ENCODE assay signal across 19 cellular contexts in genomic region chr6:13420269-13420668, GRCh38.
A peak's percentile ranks its signal among the peaks of the same experiment; 100 is the strongest.
DNase-seq lines count a peak whose midpoint lies in the region; ATAC-seq and TF ChIP-seq lines count a peak whose summit lies in the region.
"Had no signal": no experiment of that assay in that cellular context is flagged by ENCODE, and none has a peak within 500 bp of the region (broad histone marks: within the 10 kb centered on the region; RNA-seq: fewer than 3 reads in every experiment).

No MANE protein-coding gene starts in this region.

- H3K9me3 ChIP-seq in cardiac muscle cell (ENCODE audit: low read depth) (no peaks in the 10 kb centered on the region), fibroblast of lung (ENCODE audit: control insufficient read depth, insufficient read depth, low read depth, low read length) (no peaks in the 10 kb centered on the region), muscle layer of colon (ENCODE audit: low read length) (no peaks in the 10 kb centered on the region), prostate gland (no peaks in the 10 kb centered on the region)
- H3K9me3 ChIP-seq: tibial nerve had no signal

- peaks cover 52% of the 10 kb centered on the region for H3K4me1 ChIP-seq in cardiac muscle cell (ENCODE audit: low read depth)
- H3K4me1 ChIP-seq in fibroblast of lung (ENCODE audit: control insufficient read depth, extremely low read depth, insufficient read depth, low read length) = peaks cover 5% of the 10 kb centered on the region
- H3K4me1 ChIP-seq in muscle layer of colon (ENCODE audit: insufficient read depth, low read length) = peaks cover 42% of the 10 kb centered on the region
- no peaks in the 10 kb centered on the region for H3K4me1 ChIP-seq in prostate gland (replicated peaks)

- H3K27me3 ChIP-seq in cardiac muscle cell (no peaks in the 10 kb centered on the region), fibroblast of lung (ENCODE audit: control insufficient read depth, insufficient read depth, low read length) (no peaks in the 10 kb centered on the region), muscle layer of colon (ENCODE audit: control insufficient read depth in 1 of 2, insufficient read depth in 2 of 2, low read length in 2 of 2) (no peaks in the 10 kb centered on the region), prostate gland (replicated peaks; ENCODE audit: insufficient read depth) (no peaks in the 10 kb centered on the region)
- H3K27me3 ChIP-seq: tibial nerve had no signal

- H3K36me3 ChIP-seq in cardiac muscle cell (no peaks in the 10 kb centered on the region), fibroblast of lung (ENCODE audit: control insufficient read depth, insufficient read depth, low read length) (no peaks in the 10 kb centered on the region), muscle layer of colon (ENCODE audit: insufficient read depth, low read length) (no peaks in the 10 kb centered on the region), prostate gland (no peaks in the 10 kb centered on the region)
- H3K36me3 ChIP-seq: tibial nerve had no signal

- intact Hi-C loops in Right ventricle myocardium inferior (cut with DNase I) = loop anchor here (10.0 kb wide), 2 partner anchors 85 to 395 kb away; partner anchors contain the start of gene MCUR1
- intact Hi-C loops in prostate gland (cut with DNase I) = loop anchor here (5.0 kb wide), 1 partner anchor 67 kb away; the partner anchor contains the start of gene GFOD1

- H4K20me1 ChIP-seq in fibroblast of lung (ENCODE audit: control insufficient read depth, extremely low read depth, insufficient read depth, low read length) = no peaks in the 10 kb centered on the region

- 81% methylated on average over 6 of the region's 6 CpGs for WGBS in prostate gland

- ATAC-seq in Right ventricle myocardium inferior (no peak), HG03280 (IDR thresholded peaks at IDR 0.05; ENCODE audit: unreplicated experiment) (no peak), HG02938 (IDR thresholded peaks at IDR 0.05; ENCODE audit: unreplicated experiment) (no peak)
- ATAC-seq: HCT116 had no signal

- no peak for TF ChIP-seq POLR2A in prostate gland (IDR thresholded peaks at IDR 0.05)

- no peak overlapping the region for H3K4me3 ChIP-seq in cardiac muscle cell
- H3K4me3 ChIP-seq in fibroblast of lung (replicated peaks in 1 of 4; ENCODE audit: control extremely low read depth in 1 of 4, insufficient read depth in 1 of 4, low read depth in 3 of 4, low read length in 4 of 4) = no peak overlapping the region
- H3K4me3 ChIP-seq in muscle layer of colon (ENCODE audit: low read depth in 1 of 2, low read length in 2 of 2) = no peak overlapping the region
- no peak overlapping the region for H3K4me3 ChIP-seq in prostate gland
- H3K4me3 ChIP-seq: tibial nerve had no signal

- peak overlapping the region; percentile 29 for H3K4me2 ChIP-seq in fibroblast of lung (ENCODE audit: extremely low read depth, insufficient read depth, low read length)

- H2AFZ ChIP-seq in fibroblast of lung (ENCODE audit: low read length) = no peak overlapping the region

- peak overlapping the region; percentile 54 for H3K27ac ChIP-seq in cardiac muscle cell
- no peak overlapping the region for H3K27ac ChIP-seq in fibroblast of lung (ENCODE audit: insufficient read depth, low read length)
- H3K27ac ChIP-seq in muscle layer of colon (ENCODE audit: low read depth, low read length) = peak overlapping the region; percentile 10
- peak overlapping the region in 1 of 2 donors; percentile 3 for H3K27ac ChIP-seq in prostate gland

- no peaks in the 10 kb centered on the region for H3K79me2 ChIP-seq in fibroblast of lung (ENCODE audit: control insufficient read depth, insufficient read depth, low read length)

- DNase-seq in cardiac muscle cell (ENCODE audit: low read depth in 1 of 2, low spot score in 1 of 2) (peak; percentile 39 to 66), Right ventricle myocardium inferior (ENCODE audit: missing footprints) (no peak), fibroblast of lung (ENCODE audit: low read depth in 2 of 2) (no peak), RKO (ENCODE audit: low spot score) (no peak), prostate gland (ENCODE audit: low spot score) (no peak)
- DNase-seq: activated CD4-positive, CD25-positive, alpha-beta regulatory T cell treated with anti-CD3 and anti-CD28 coated beads, Interleukin-2, amount 50 U/mL, for 72 hours; activated CD8-positive, alpha-beta memory T cell treated with anti-CD3 and anti-CD28 coated beads, Interleukin-2, amount 50 U/mL, for 4 hours; effector CD4-positive, alpha-beta T cell; NCI-H1417; NCI-H2171 treated with DMSO at 0.1 percent for 48 hours; NK-92 treated with Interleukin-12 subunit alpha and Interleukin-12 subunit beta, amount 100 ng/mL, for 24 hours; nucleus accumbens; SHP77 treated with DMSO at 0.1 percent for 48 hours; stimulated activated CD4-positive, alpha-beta T cell treated with anti-CD3 and anti-CD28 coated beads, Interleukin-4, amount 100 ng/mL, for 24 hours had no signal

- TF ChIP-seq CTCF in cardiac muscle cell (IDR thresholded peaks at IDR 0.05; ENCODE audit: low read depth, low read length) = no peak
- no peak for TF ChIP-seq CTCF in fibroblast of lung (conservative IDR thresholded peaks at IDR 0.05 in 1 of 2, IDR thresholded peaks at IDR 0.05 in 1 of 2; ENCODE audit: low read depth in 1 of 2, low read length in 2 of 2)
- TF ChIP-seq CTCF in prostate gland (IDR thresholded peaks at IDR 0.05) = no peak

- H3K9ac ChIP-seq in fibroblast of lung (ENCODE audit: insufficient read depth, low read length) (no peak overlapping the region), muscle layer of colon (ENCODE audit: low read length) (no peak overlapping the region)

Comparison
In these comparisons a context has a peak if more than half of its experiments do, and no peak if none do; other contexts are left out.
1. DNase-seq: peak in cardiac muscle cell (2 of 2); none in Right ventricle myocardium inferior (single experiment), fibroblast of lung (0 of 2), RKO (single experiment) and prostate gland (single experiment).